1 cellular context compared by ENCODE assay signal in the genomic region with DNA sequence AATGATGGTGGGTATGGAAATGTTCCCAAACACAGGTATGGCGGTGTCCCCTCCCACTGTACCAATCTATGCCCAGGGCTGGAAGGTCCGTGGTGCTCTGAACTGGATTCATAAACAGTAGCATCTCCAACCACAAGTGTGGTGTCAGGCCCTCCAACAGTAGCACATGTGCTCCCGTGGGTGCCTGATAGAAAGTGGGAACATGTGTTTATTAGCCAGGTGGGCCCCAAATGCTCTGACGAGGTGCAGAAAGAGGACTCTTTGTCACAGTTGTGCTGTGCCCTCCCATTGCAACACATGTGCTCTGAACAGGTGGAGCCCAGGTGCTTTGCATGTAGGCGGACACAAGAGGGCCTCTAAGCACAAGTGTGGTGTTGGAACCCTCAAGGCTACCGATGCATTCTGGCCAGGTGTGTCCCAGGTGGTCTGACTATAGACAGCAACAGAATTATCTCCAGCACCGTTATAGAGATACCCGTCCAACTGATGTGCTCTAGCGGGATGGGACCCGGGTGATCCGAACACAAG.
TF ChIP-seq lines count a peak whose summit lies in the region.

No MANE protein-coding gene starts in this region.

TF ChIP-seq in SK-N-SH treated with all-trans-retinoic acid at 6 μM for 48 hours, 23 proteins besides CTCF, POLR2A, EP300 and RAD21 (continued from another document):
- TF ChIP-seq SNAI2 (CRISPR knock-in tag; IDR thresholded peaks at IDR 0.05) (no peak), ISL1 (CRISPR knock-in tag; IDR thresholded peaks at IDR 0.05) (no peak), ZFP30 (CRISPR knock-in tag; IDR thresholded peaks at IDR 0.05) (no peak), CSDC2 (CRISPR knock-in tag; IDR thresholded peaks at IDR 0.05) (no peak), BACH2 (CRISPR knock-in tag; IDR thresholded peaks at IDR 0.05; ENCODE audit: borderline replicate concordance) (no peak)
- TF ChIP-seq, protein P1, sequence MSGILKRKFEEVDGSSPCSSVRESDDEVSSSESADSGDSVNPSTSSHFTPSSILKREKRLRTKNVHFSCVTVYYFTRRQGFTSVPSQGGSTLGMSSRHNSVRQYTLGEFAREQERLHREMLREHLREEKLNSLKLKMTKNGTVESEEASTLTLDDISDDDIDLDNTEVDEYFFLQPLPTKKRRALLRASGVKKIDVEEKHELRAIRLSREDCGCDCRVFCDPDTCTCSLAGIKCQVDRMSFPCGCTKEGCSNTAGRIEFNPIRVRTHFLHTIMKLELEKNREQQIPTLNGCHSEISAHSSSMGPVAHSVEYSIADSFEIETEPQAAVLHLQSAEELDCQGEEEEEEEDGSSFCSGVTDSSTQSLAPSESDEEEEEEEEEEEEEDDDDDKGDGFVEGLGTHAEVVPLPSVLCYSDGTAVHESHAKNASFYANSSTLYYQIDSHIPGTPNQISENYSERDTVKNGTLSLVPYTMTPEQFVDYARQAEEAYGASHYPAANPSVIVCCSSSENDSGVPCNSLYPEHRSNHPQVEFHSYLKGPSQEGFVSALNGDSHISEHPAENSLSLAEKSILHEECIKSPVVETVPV (CRISPR knock-in tag; IDR thresholded peaks at IDR 0.05): no peak
